ENCODE assay signal across 1 cellular context in genomic region chr20:62045529-62046277, GRCh38.
TF ChIP-seq lines count a peak whose summit lies in the region.

No MANE protein-coding gene starts in this region.

TF ChIP-seq in H1, 55 proteins besides CTCF, POLR2A, EP300 and RAD21 (continued from another document):
- TF ChIP-seq SIN3A (conservative IDR thresholded peaks at IDR 0.05 in 1 of 2, IDR thresholded peaks at IDR 0.05 in 1 of 2; ENCODE audit: low read depth in 1 of 2, low read length in 2 of 2) (no peak), CEBPB (IDR thresholded peaks at IDR 0.05; ENCODE audit: low read depth, low read length) (no peak), YY1 (IDR thresholded peaks at IDR 0.05; ENCODE audit: low read depth, low read length) (no peak), ASH2L (IDR thresholded peaks at IDR 0.05; ENCODE audit: low read length) (no peak), RFX5 (IDR thresholded peaks at IDR 0.05; ENCODE audit: borderline replicate concordance, low read depth, low read length) (no peak), CHD1 (IDR thresholded peaks at IDR 0.05; ENCODE audit: low read depth, low read length) (no peak), SP1 (IDR thresholded peaks at IDR 0.05; ENCODE audit: low read depth, low read length) (no peak), BACH1 (IDR thresholded peaks at IDR 0.05; ENCODE audit: low read length) (no peak), CHD2 (IDR thresholded peaks at IDR 0.05; ENCODE audit: low read length) (no peak), EGR1 (IDR thresholded peaks at IDR 0.05; ENCODE audit: borderline replicate concordance, low read depth, low read length) (no peak), MAFK (IDR thresholded peaks at IDR 0.05; ENCODE audit: low read depth, low read length) (no peak), FOSL1 (IDR thresholded peaks at IDR 0.05; ENCODE audit: insufficient read depth, low read depth, low read length) (no peak), CBX8 (IDR thresholded peaks at IDR 0.05; ENCODE audit: borderline replicate concordance, low read depth, low read length) (no peak), TAF1 (IDR thresholded peaks at IDR 0.05; ENCODE audit: low read depth, low read length) (no peak)
